16 cellular contexts compared by ENCODE assay signal in genomic region chr9:97425336-97425991, GRCh38.
"Had no signal": no experiment of that assay in that cellular context is flagged by ENCODE, and none has a peak within 500 bp of the region (broad histone marks: within the 10 kb centered on the region; RNA-seq: fewer than 3 reads in every experiment).

No MANE protein-coding gene starts in this region.

- H3K27me3 ChIP-seq: brain microvascular endothelial cell, foreskin keratinocyte, thyroid gland, uterus had no signal

- H3K9me3 Mint-ChIP-seq: central memory CD8-positive, alpha-beta T cell had no signal

- H3K27ac ChIP-seq: brain microvascular endothelial cell, foreskin keratinocyte, parathyroid adenoma, thyroid gland, uterus had no signal

- ATAC-seq: activated T-helper 17 cell treated with anti-CD3 and anti-CD28 coated beads, Interleukin-2, amount 50 U/mL, for 72 hours; naive thymus-derived CD4-positive, alpha-beta T cell; stimulated activated memory B cell treated with anti-CD40 and anti-IgM and Interleukin-4, amounts not matched to agents 10 μg/mL and 1 μg/mL and 100 μg/mL, for 72 hours had no signal

- H3K27me3 Mint-ChIP-seq: activated T-helper 17 cell treated with anti-CD3 and anti-CD28 coated beads, Interleukin-2, amount 50 U/mL, for 72 hours; central memory CD8-positive, alpha-beta T cell; naive thymus-derived CD4-positive, alpha-beta T cell; stimulated activated memory B cell treated with anti-CD40 and anti-IgM and Interleukin-4, amounts not matched to agents 10 μg/mL and 1 μg/mL and 100 μg/mL, for 72 hours had no signal

- H3K4me3 Mint-ChIP-seq: activated T-helper 17 cell treated with anti-CD3 and anti-CD28 coated beads, Interleukin-2, amount 50 U/mL, for 72 hours; central memory CD8-positive, alpha-beta T cell; naive thymus-derived CD4-positive, alpha-beta T cell; stimulated activated memory B cell treated with anti-CD40 and anti-IgM and Interleukin-4, amounts not matched to agents 10 μg/mL and 1 μg/mL and 100 μg/mL, for 72 hours had no signal

- H3K4me1 Mint-ChIP-seq: activated T-helper 17 cell treated with anti-CD3 and anti-CD28 coated beads, Interleukin-2, amount 50 U/mL, for 72 hours had no signal

- DNase-seq: activated CD4-positive, CD25-positive, alpha-beta regulatory T cell treated with anti-CD3 and anti-CD28 coated beads, Interleukin-2, amount 50 U/mL, for 72 hours; activated naive CD4-positive, alpha-beta T cell treated with Interleukin-2 at 50 U/mL for 16 hours; anterior cingulate cortex; brain microvascular endothelial cell; effector CD8-positive, alpha-beta T cell; glutamatergic neuron; midbrain; naive thymus-derived CD4-positive, alpha-beta T cell; thyroid gland; uterus had no signal

- H3K9me3 ChIP-seq: thyroid gland, uterus had no signal

- H3K27ac Mint-ChIP-seq: activated T-helper 17 cell treated with anti-CD3 and anti-CD28 coated beads, Interleukin-2, amount 50 U/mL, for 72 hours; naive thymus-derived CD4-positive, alpha-beta T cell; stimulated activated memory B cell treated with anti-CD40 and anti-IgM and Interleukin-4, amounts not matched to agents 10 μg/mL and 1 μg/mL and 100 μg/mL, for 72 hours had no signal

- FAIRE-seq: endothelial cell of umbilical vein had no signal
